ENCODE assay signal across 19 cellular contexts in genomic region chr10:4851846-4852245, GRCh38. TPM values are rescaled to one million over a fixed set of nuclear protein-coding genes. Genes with fewer than 3 reads are reported as not detected.
DNase-seq lines count a peak whose midpoint lies in the region; ATAC-seq and TF ChIP-seq lines count a peak whose summit lies in the region.
"Had no signal": no experiment of that assay in that cellular context is flagged by ENCODE, and none has a peak within 500 bp of the region (broad histone marks: within the 10 kb centered on the region; RNA-seq: fewer than 3 reads in every experiment).

No MANE protein-coding gene starts in this region.

- peak overlapping the region; percentile 69 for H3K9ac ChIP-seq in adipocyte (ENCODE audit: low read length)

- POLR2A ChIA-PET in A673 (lab: Charles Lee; ENCODE audit: low non-redundant PET): no interaction called here

- 29 to 37% (median 31%) methylated on average over 6 of the region's 6 CpGs for WGBS in psoas muscle, 3 donors

- H3K27ac ChIP-seq in A673 (ENCODE audit: low read depth, low read length, poor library complexity, severe bottlenecking) (peak overlapping the region; percentile 0), left ventricle myocardium inferior (replicated peaks) (peak overlapping the region; percentile 53), psoas muscle (no peak overlapping the region)

- TF ChIP-seq CTCF in A673 (conservative IDR thresholded peaks at IDR 0.05; ENCODE audit: low read depth, low read length) (no peak), left ventricle myocardium inferior (IDR thresholded peaks at IDR 0.05; ENCODE audit: borderline replicate concordance) (no peak), psoas muscle (IDR thresholded peaks at IDR 0.05) (no peak), type B pancreatic cell (conservative IDR thresholded peaks at IDR 0.05) (no peak)

- no peak overlapping the region for H3K4me3 Mint-ChIP-seq in type B pancreatic cell
- H3K4me3 Mint-ChIP-seq: activated naive CD4-positive, alpha-beta T cell treated with anti-CD3 and anti-CD28 coated beads, Interleukin-2, amount 50 U/mL, for 24 hours; activated T-cell treated with anti-CD3 and anti-CD28 coated beads, Interleukin-2, amount 50 U/mL, for 24 hours; CD8-positive, alpha-beta T cell; effector memory CD8-positive, alpha-beta T cell; H9; stimulated activated memory B cell treated with anti-CD40 and anti-IgM and Interleukin-4, amounts not matched to agents 10 μg/mL and 1 μg/mL and 100 μg/mL, for 72 hours had no signal

- H3K4me1 Mint-ChIP-seq in type B pancreatic cell (ENCODE audit: unreplicated experiment): peaks cover 16% of the 10 kb centered on the region

- H3K36me3 ChIP-seq in A673 (ENCODE audit: insufficient read depth, low read length, poor library complexity, severe bottlenecking) (no peaks in the 10 kb centered on the region), adipocyte (ENCODE audit: control insufficient read depth, insufficient read depth, low read length, severe bottlenecking) (no peaks in the 10 kb centered on the region), left ventricle myocardium inferior (peaks cover 5% of the 10 kb centered on the region), psoas muscle (ENCODE audit: insufficient read depth in 1 of 2, low read depth in 1 of 2) (peaks cover 0 to 9% of the 10 kb centered on the region in 2 donors)

- H3K4me3 ChIP-seq in A673 (ENCODE audit: low read depth, low read length, poor library complexity, severe bottlenecking) (no peak overlapping the region), adipocyte (ENCODE audit: low read length) (peak overlapping the region; percentile 40), left ventricle myocardium inferior (no peak overlapping the region), psoas muscle (no peak overlapping the region)

- CTCF ChIA-PET in A673 (lab: Charles Lee): interaction anchor here (1.3 kb wide), 1 partner anchor 37 kb away, joined by 5 read pairs; no protein-coding TSS in a partner anchor

- H3K4me1 ChIP-seq in A673 (ENCODE audit: insufficient read depth, low read length, poor library complexity, severe bottlenecking) (peaks cover 26% of the 10 kb centered on the region), adipocyte (ENCODE audit: control insufficient read depth, insufficient read depth, low read length) (peaks cover 57% of the 10 kb centered on the region), left ventricle myocardium inferior (peaks cover 47% of the 10 kb centered on the region), psoas muscle (peaks cover 7% of the 10 kb centered on the region)

- no peaks in the 10 kb centered on the region for H3K27me3 ChIP-seq in A673 (replicated peaks; ENCODE audit: insufficient read depth, low read depth, low read length, poor library complexity)
- H3K27me3 ChIP-seq in adipocyte (replicated peaks; ENCODE audit: control insufficient read depth, insufficient read depth, low read length): no peaks in the 10 kb centered on the region
- no peaks in the 10 kb centered on the region for H3K27me3 ChIP-seq in left ventricle myocardium inferior (ENCODE audit: low read depth)
- no peaks in the 10 kb centered on the region for H3K27me3 ChIP-seq in psoas muscle (ENCODE audit: insufficient read depth in 3 of 3, low read length in 2 of 3)

- peak; percentile 40 for DNase-seq in A673 (ENCODE audit: low spot score)
- no peak for DNase-seq in adipocyte (ENCODE audit: low read depth)
- peak; percentile 58 for DNase-seq in left ventricle myocardium inferior
- peak; percentile 38 to 61 for DNase-seq in psoas muscle
- DNase-seq in DMS 273 (lab: John Stamatoyannopoulos, UW; ENCODE audit: unreplicated experiment): no peak
- no peak for DNase-seq in HUDEP-2 (lab: John Stamatoyannopoulos, UW; ENCODE audit: unreplicated experiment in 76 of 76)
- DNase-seq in type B pancreatic cell (ENCODE audit: extremely low spot score, unreplicated experiment): no peak
- DNase-seq: activated CD4-positive, alpha-beta T cell treated with anti-CD3 and anti-CD28 coated beads, Interleukin-2, amount 50 U/mL, for 48 hours; activated T-cell treated with anti-CD3 and anti-CD28 coated beads, Interleukin-2, amount 50 U/mL, for 24 hours; CD8-positive, alpha-beta T cell; central memory CD4-positive, alpha-beta T cell; effector memory CD8-positive, alpha-beta T cell; H9; NCI-H1417 treated with DMSO at 0.1 percent for 48 hours; NCI-H2171 had no signal

- H3K9me3 ChIP-seq in A673 (ENCODE audit: low read depth, low read length, poor library complexity, severe bottlenecking) (no peaks in the 10 kb centered on the region), adipocyte (ENCODE audit: control insufficient read depth, low read length) (no peaks in the 10 kb centered on the region), left ventricle myocardium inferior (replicated peaks) (no peaks in the 10 kb centered on the region), psoas muscle (no peaks in the 10 kb centered on the region)

- intact Hi-C loops in A673 (cut with micrococcal nuclease; ENCODE audit: unreplicated experiment) (loop anchor here (5.0 kb wide), 1 partner anchor 190 kb away; no protein-coding TSS in a partner anchor), left ventricle myocardium inferior (cut with micrococcal nuclease) (loop anchor here (10.0 kb wide), 2 partner anchors 113 to 433 kb away; partner anchors contain the start of gene AKR1C1), psoas muscle (cut with DNase I) (loop anchor here (2.0 to 5.0 kb wide), 3 partner anchors 243 to 583 kb away; partner anchors contain the start of gene AKR1C3 (in 1 of the 2))

- H3K27me3 Mint-ChIP-seq in type B pancreatic cell: no peaks in the 10 kb centered on the region
- H3K27me3 Mint-ChIP-seq: activated naive CD4-positive, alpha-beta T cell treated with anti-CD3 and anti-CD28 coated beads, Interleukin-2, amount 50 U/mL, for 24 hours; activated T-cell treated with anti-CD3 and anti-CD28 coated beads, Interleukin-2, amount 50 U/mL, for 24 hours had no signal

- no peak overlapping the region for H3K27ac Mint-ChIP-seq in type B pancreatic cell
- H3K27ac Mint-ChIP-seq: activated naive CD4-positive, alpha-beta T cell treated with anti-CD3 and anti-CD28 coated beads, Interleukin-2, amount 50 U/mL, for 24 hours; activated T-cell treated with anti-CD3 and anti-CD28 coated beads, Interleukin-2, amount 50 U/mL, for 24 hours; CD8-positive, alpha-beta T cell; effector memory CD8-positive, alpha-beta T cell; H9; stimulated activated memory B cell treated with anti-CD40 and anti-IgM and Interleukin-4, amounts not matched to agents 10 μg/mL and 1 μg/mL and 100 μg/mL, for 72 hours had no signal

- no peaks in the 10 kb centered on the region for H3K9me3 Mint-ChIP-seq in type B pancreatic cell
- H3K9me3 Mint-ChIP-seq: activated naive CD4-positive, alpha-beta T cell treated with anti-CD3 and anti-CD28 coated beads, Interleukin-2, amount 50 U/mL, for 24 hours; activated T-cell treated with anti-CD3 and anti-CD28 coated beads, Interleukin-2, amount 50 U/mL, for 24 hours; CD8-positive, alpha-beta T cell; effector memory CD8-positive, alpha-beta T cell; stimulated activated memory B cell treated with anti-CD40 and anti-IgM and Interleukin-4, amounts not matched to agents 10 μg/mL and 1 μg/mL and 100 μg/mL, for 72 hours had no signal

- H3K36me3 Mint-ChIP-seq in type B pancreatic cell: peaks cover 6% of the 10 kb centered on the region
- H3K36me3 Mint-ChIP-seq: activated naive CD4-positive, alpha-beta T cell treated with anti-CD3 and anti-CD28 coated beads, Interleukin-2, amount 50 U/mL, for 24 hours; CD8-positive, alpha-beta T cell; stimulated activated memory B cell treated with anti-CD40 and anti-IgM and Interleukin-4, amounts not matched to agents 10 μg/mL and 1 μg/mL and 100 μg/mL, for 72 hours had no signal

- no TSS peak for BruUV-seq in A673 (replicated peaks; lab: Mats Ljungman, UMichigan)

- ATAC-seq in psoas muscle: no peak
- no peak for ATAC-seq in HG03432 (IDR thresholded peaks at IDR 0.05; ENCODE audit: unreplicated experiment)
- ATAC-seq: CD8-positive, alpha-beta T cell; effector memory CD8-positive, alpha-beta T cell; stimulated activated memory B cell treated with anti-CD40 and anti-IgM and Interleukin-4, amounts not matched to agents 10 μg/mL and 1 μg/mL and 100 μg/mL, for 72 hours had no signal

RNA-seq across cellular contexts. Expression of gene AKR1E2, which starts 25.8 kb away (rescaled TPM):
- total RNA-seq in A673 (2021) (10.8 and 11.3 TPM in 2 replicates), left ventricle myocardium inferior (5.9 TPM), psoas muscle (1 to 10 TPM; 1.8 to 5.1 (median 3.4) TPM), type B pancreatic cell (ENCODE audit: low replicate concordance) (4.7 and 6.6 TPM in 2 replicates)
- 1 to 10 TPM in 1 of 3 donors, under 1 TPM in 2; 0.65 to 1.8 (median 0.73) TPM for polyA plus RNA-seq in psoas muscle
- total RNA-seq: myocyte had no signal

Comparison
In these comparisons a context has a peak if more than half of its experiments do, and no peak if none do; other contexts are left out.
1. DNase-seq: peak in A673 (single experiment), left ventricle myocardium inferior (single experiment) and psoas muscle (2 of 2); none in adipocyte (single experiment), DMS 273 (single experiment), HUDEP-2 (0 of 76) and type B pancreatic cell (single experiment).